3 cellular contexts compared by ENCODE assay signal in genomic region chr1:43059640-43060574, GRCh38.
TF ChIP-seq lines count a peak whose summit lies in the region.

No MANE protein-coding gene starts in this region.

TF ChIP-seq in A549, 52 proteins besides CTCF, POLR2A, EP300 and RAD21:
- 0 out of 2 replicates have a peak, but pooled peaks have one; percentile 9 for TF ChIP-seq NFE2L2 (conservative IDR thresholded peaks at IDR 0.05; ENCODE audit: low read length)
- TF ChIP-seq JUN (IDR thresholded peaks at IDR 0.05): no peak
TF ChIP-seq in A549: peak in this region for 1.

TF ChIP-seq in GM23338, 12 proteins besides CTCF, POLR2A, EP300 and RAD21:
- TF ChIP-seq POLR2AphosphoS5 (IDR thresholded peaks at IDR 0.05; ENCODE audit: low read depth): no peak
- no peak for TF ChIP-seq ZNF462 (CRISPR knock-in tag; IDR thresholded peaks at IDR 0.05)
- no peak for TF ChIP-seq REST (IDR thresholded peaks at IDR 0.05; ENCODE audit: unreplicated experiment)
- no peak for TF ChIP-seq NANOG (IDR thresholded peaks at IDR 0.05; ENCODE audit: borderline replicate concordance)
- TF ChIP-seq, protein P1, sequence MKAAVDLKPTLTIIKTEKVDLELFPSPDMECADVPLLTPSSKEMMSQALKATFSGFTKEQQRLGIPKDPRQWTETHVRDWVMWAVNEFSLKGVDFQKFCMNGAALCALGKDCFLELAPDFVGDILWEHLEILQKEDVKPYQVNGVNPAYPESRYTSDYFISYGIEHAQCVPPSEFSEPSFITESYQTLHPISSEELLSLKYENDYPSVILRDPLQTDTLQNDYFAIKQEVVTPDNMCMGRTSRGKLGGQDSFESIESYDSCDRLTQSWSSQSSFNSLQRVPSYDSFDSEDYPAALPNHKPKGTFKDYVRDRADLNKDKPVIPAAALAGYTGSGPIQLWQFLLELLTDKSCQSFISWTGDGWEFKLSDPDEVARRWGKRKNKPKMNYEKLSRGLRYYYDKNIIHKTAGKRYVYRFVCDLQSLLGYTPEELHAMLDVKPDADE (IDR thresholded peaks at IDR 0.05): no peak
- TF ChIP-seq EZH2phosphoT487 (IDR thresholded peaks at IDR 0.05; ENCODE audit: unreplicated experiment): no peak
- no peak for TF ChIP-seq ZNF331 (CRISPR knock-in tag; IDR thresholded peaks at IDR 0.05; ENCODE audit: low read depth)
- TF ChIP-seq EZH2 (IDR thresholded peaks at IDR 0.05; ENCODE audit: low read depth, unreplicated experiment): no peak
- TF ChIP-seq ZNF114 (CRISPR knock-in tag; IDR thresholded peaks at IDR 0.05): no peak
- TF ChIP-seq JUNB (IDR thresholded peaks at IDR 0.05; ENCODE audit: unreplicated experiment): no peak
- TF ChIP-seq STAT1 (IDR thresholded peaks at IDR 0.05; ENCODE audit: unreplicated experiment): no peak
- no peak for TF ChIP-seq CREB1 (CRISPR knock-in tag; IDR thresholded peaks at IDR 0.05; ENCODE audit: low read depth)

TF ChIP-seq in GM12878, 131 proteins besides CTCF, POLR2A, EP300 and RAD21:
- TF ChIP-seq SKIL (IDR thresholded peaks at IDR 0.05; ENCODE audit: low read depth, poor library complexity, severe bottlenecking): no peak
- peak; percentile 69; the same call in 1 of the 2 replicates for TF ChIP-seq ZNF24 (IDR thresholded peaks at IDR 0.05)
